Comparison of ENCODE assay signal across 8 cellular contexts in the genomic region with DNA sequence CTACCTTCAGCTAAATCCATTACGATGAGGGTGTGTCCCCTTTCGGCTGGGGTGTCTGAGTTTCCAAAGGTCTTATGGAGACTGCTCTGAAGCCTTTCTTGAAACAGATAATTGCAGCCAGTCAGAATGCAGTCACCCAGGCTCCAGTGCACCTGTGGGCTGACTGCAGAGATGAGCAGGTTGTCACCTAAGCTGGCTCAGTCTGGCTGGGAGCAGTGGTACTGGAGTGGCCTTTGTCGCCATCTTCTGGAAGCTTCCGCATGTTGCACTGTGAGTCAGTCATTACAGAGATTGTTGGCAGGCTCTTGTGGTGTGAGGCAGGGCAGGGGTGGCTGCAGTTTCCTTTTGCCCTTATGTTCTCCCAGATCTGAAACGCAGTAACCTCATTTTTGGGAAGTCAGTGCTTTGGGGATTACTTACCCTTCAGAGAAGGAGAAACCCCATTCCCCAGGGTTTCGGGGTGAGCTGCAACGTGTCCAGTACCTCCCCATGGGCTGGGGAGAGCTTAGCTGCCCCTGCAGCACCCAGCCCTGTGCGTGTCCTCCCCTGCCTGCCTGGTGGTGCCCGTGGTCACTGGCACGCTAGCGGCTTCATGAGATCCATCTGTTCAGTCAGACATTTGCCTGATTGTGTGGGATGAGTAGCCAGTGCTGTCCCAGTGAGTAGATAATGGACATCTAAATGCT. TPM values are rescaled to one million over a fixed set of nuclear protein-coding genes. Genes with fewer than 3 reads are reported as not detected.
A peak's percentile ranks its signal among the peaks of the same experiment; 100 is the strongest.
DNase-seq lines count a peak whose midpoint lies in the region; TF ChIP-seq lines count a peak whose summit lies in the region.

No MANE protein-coding gene starts in this region.

- peak overlapping the region; percentile 38 for H3K4me2 ChIP-seq in GM23248 (ENCODE audit: unreplicated experiment)
- no peak overlapping the region for H3K4me2 ChIP-seq in Karpas-422 (ENCODE audit: low read depth, low read length, poor library complexity, severe bottlenecking)

- H3K36me3 Mint-ChIP-seq in activated T-helper 1 cell treated with anti-CD3 and anti-CD28 coated beads, Interleukin-12 subunit alpha, Interleukin-12 subunit beta, Interleukin-2, Interleukin-4 antibody, amounts not matched to agents 30 ng/mL and 10 ng/mL and 1 ng/mL, durations not matched to agents 14 hours and 24 hours and 36 hours (ENCODE audit: low read depth): peaks cover 7% of the 10 kb centered on the region

- in situ Hi-C loops in GM23248 (cut with MboI): loop anchor here (25.0 kb wide), 1 partner anchor 1208 kb away; no protein-coding TSS in a partner anchor

- H3K79me2 ChIP-seq in GM23248 (ENCODE audit: insufficient read depth) (no peaks in the 10 kb centered on the region), Karpas-422 (ENCODE audit: low read length) (no peaks in the 10 kb centered on the region)

- no peak for TF ChIP-seq POLR2A in testis (IDR thresholded peaks at IDR 0.05)

- H3K27me3 ChIP-seq in GM23248 (replicated peaks; ENCODE audit: insufficient read depth): no peaks in the 10 kb centered on the region
- H3K27me3 ChIP-seq in Karpas-422 (ENCODE audit: low read length): no peaks in the 10 kb centered on the region
- H3K27me3 ChIP-seq in testis: no peaks in the 10 kb centered on the region

- intact Hi-C loops in activated T-helper 1 cell treated with anti-CD3 and anti-CD28 coated beads, Interleukin-12 subunit alpha, Interleukin-12 subunit beta, Interleukin-2, Interleukin-4 antibody, amounts not matched to agents 30 ng/mL and 10 ng/mL and 1 ng/mL, durations not matched to agents 14 hours and 24 hours and 36 hours (cut with micrococcal nuclease): loop anchor here (1.0 to 5.0 kb wide), 4 partner anchors 68 to 1087 kb away; no protein-coding TSS in a partner anchor
- intact Hi-C loops in testis (cut with DNase I; ENCODE audit: low total_unique reads): loop anchor here (5.0 kb wide), 1 partner anchor 67 kb away; no protein-coding TSS in a partner anchor

- H3K9me2 ChIP-seq in GM23248 (ENCODE audit: insufficient read depth) (no peaks in the 10 kb centered on the region), Karpas-422 (replicated peaks; ENCODE audit: insufficient read depth, low read length) (no peaks in the 10 kb centered on the region)

- peak; percentile 63 to 83 (median 82) for TF ChIP-seq CTCF in testis (IDR thresholded peaks at IDR 0.05)

- H3K4me1 ChIP-seq in GM23248 (ENCODE audit: insufficient read depth) (peaks cover 3% of the 10 kb centered on the region; the same call in 1 of the 2 replicates), Karpas-422 (ENCODE audit: low read length) (peaks cover 13% of the 10 kb centered on the region), testis (peaks cover 4% of the 10 kb centered on the region)

- H3K27ac Mint-ChIP-seq in activated T-helper 1 cell treated with anti-CD3 and anti-CD28 coated beads, Interleukin-12 subunit alpha, Interleukin-12 subunit beta, Interleukin-2, Interleukin-4 antibody, amounts not matched to agents 30 ng/mL and 10 ng/mL and 1 ng/mL, durations not matched to agents 14 hours and 24 hours and 36 hours: no peak overlapping the region

- H3K4me1 Mint-ChIP-seq in activated T-helper 1 cell treated with anti-CD3 and anti-CD28 coated beads, Interleukin-12 subunit alpha, Interleukin-12 subunit beta, Interleukin-2, Interleukin-4 antibody, amounts not matched to agents 30 ng/mL and 10 ng/mL and 1 ng/mL, durations not matched to agents 14 hours and 24 hours and 36 hours (ENCODE audit: low read depth): peaks cover 15% of the 10 kb centered on the region

- H3K36me3 ChIP-seq in GM23248 (ENCODE audit: low read depth): no peaks in the 10 kb centered on the region
- H3K36me3 ChIP-seq in Karpas-422 (ENCODE audit: insufficient read depth, low read length): no peaks in the 10 kb centered on the region
- H3K36me3 ChIP-seq in testis (ENCODE audit: low read depth, missing control alignments): no peaks in the 10 kb centered on the region

- H3K27ac ChIP-seq in GM23248 (no peak overlapping the region), Karpas-422 (ENCODE audit: low read length) (no peak overlapping the region), testis (no peak overlapping the region)

- H3K9ac ChIP-seq in GM23248: no peak overlapping the region
- H3K9ac ChIP-seq in Karpas-422 (ENCODE audit: low read length): no peak overlapping the region

- no peaks in the 10 kb centered on the region for H3K27me3 Mint-ChIP-seq in activated T-helper 1 cell treated with anti-CD3 and anti-CD28 coated beads, Interleukin-12 subunit alpha, Interleukin-12 subunit beta, Interleukin-2, Interleukin-4 antibody, amounts not matched to agents 30 ng/mL and 10 ng/mL and 1 ng/mL, durations not matched to agents 14 hours and 24 hours and 36 hours (ENCODE audit: insufficient read depth)

- H3K9me3 Mint-ChIP-seq in activated T-helper 1 cell treated with anti-CD3 and anti-CD28 coated beads, Interleukin-12 subunit alpha, Interleukin-12 subunit beta, Interleukin-2, Interleukin-4 antibody, amounts not matched to agents 30 ng/mL and 10 ng/mL and 1 ng/mL, durations not matched to agents 14 hours and 24 hours and 36 hours: no peaks in the 10 kb centered on the region

- 50 to 52% methylated on average over 11 of the region's 11 CpGs for WGBS in GM23248 (ENCODE audit: low coverage in 1 of 2, low lambda C conversion rate in 2 of 2, missing lambda C conversion rate in 2 of 2), 2 experiments
- WGBS in testis, 2 donors: 53 to 54% methylated on average over 5 to 11 of the region's 11 CpGs

- H3K9me3 ChIP-seq in GM23248 (ENCODE audit: low read depth): no peaks in the 10 kb centered on the region
- no peaks in the 10 kb centered on the region for H3K9me3 ChIP-seq in Karpas-422 (ENCODE audit: low read length)
- H3K9me3 ChIP-seq in testis: no peaks in the 10 kb centered on the region

- DNase-seq in ELR (ENCODE audit: low read depth) (peak; percentile 82), GM23248 (peak; percentile 92), Karpas-422 (peak; percentile 90), RKO (ENCODE audit: low spot score) (peak; percentile 82), fibroblast of the conjunctiva (ENCODE audit: low read depth) (peak; percentile 70), occipital lobe (lab: John Stamatoyannopoulos, UW) (peak; percentile 72), testis (peak; percentile 89)
- peak; percentile 68 for DNase-seq in activated T-helper 1 cell treated with anti-CD3 and anti-CD28 coated beads, Interleukin-12 subunit alpha, Interleukin-12 subunit beta, Interleukin-2, Interleukin-4 antibody, amounts not matched to agents 30 ng/mL and 10 ng/mL and 1 ng/mL, durations not matched to agents 14 hours and 24 hours and 36 hours (ENCODE audit: low spot score)

- no peak overlapping the region for H3K4me3 ChIP-seq in GM23248
- H3K4me3 ChIP-seq in Karpas-422 (ENCODE audit: low read length): no peak overlapping the region
- H3K4me3 ChIP-seq in testis: no peak overlapping the region

- no peak overlapping the region for H2AFZ ChIP-seq in GM23248
- no peak overlapping the region for H2AFZ ChIP-seq in Karpas-422 (ENCODE audit: low read length)

- 0 out of 2 replicates have a peak, but pooled peaks cover 21% of the 10 kb centered on the region for H3F3A ChIP-seq in GM23248 (ENCODE audit: insufficient read depth)

- H3K4me3 Mint-ChIP-seq in activated T-helper 1 cell treated with anti-CD3 and anti-CD28 coated beads, Interleukin-12 subunit alpha, Interleukin-12 subunit beta, Interleukin-2, Interleukin-4 antibody, amounts not matched to agents 30 ng/mL and 10 ng/mL and 1 ng/mL, durations not matched to agents 14 hours and 24 hours and 36 hours: no peak overlapping the region

- H4K20me1 ChIP-seq in GM23248 (ENCODE audit: insufficient read depth) (no peaks in the 10 kb centered on the region), Karpas-422 (ENCODE audit: insufficient read depth, low read depth, low read length) (no peaks in the 10 kb centered on the region)

RNA-seq across cellular contexts. Expression of gene SMYD2, which starts 48.0 kb away (rescaled TPM):
- total RNA-seq in GM23248 (2014; rRNA removed; shearing (Covaris generic)): 34.9 and 49.3 TPM in 2 replicates
- polyA plus RNA-seq in GM23248 (2016; fragmentation: Nextera tagmentation; extraction: Ambion mirVana) (48.1 and 52.1 TPM in 2 replicates), testis (ENCODE audit: insufficient read depth, low read depth, low replicate concordance) (73.9 TPM)
- total RNA-seq in Karpas-422 (2014; rRNA removed; shearing (Covaris generic); ENCODE audit: low replicate concordance): 33.1 and 63.2 TPM in 2 replicates
- 25.7 and 26.8 TPM in 2 replicates for total RNA-seq in activated T-helper 1 cell treated with anti-CD3 and anti-CD28 coated beads, Interleukin-12 subunit alpha, Interleukin-12 subunit beta, Interleukin-2, Interleukin-4 antibody, amounts not matched to agents 30 ng/mL and 10 ng/mL and 1 ng/mL, durations not matched to agents 14 hours and 24 hours and 36 hours
- total RNA-seq in occipital lobe (51.6 TPM), testis (10 to 100 TPM; 75.5 to 89.4 TPM)
